ENCODE assay signal across 13 cellular contexts in the genomic region with DNA sequence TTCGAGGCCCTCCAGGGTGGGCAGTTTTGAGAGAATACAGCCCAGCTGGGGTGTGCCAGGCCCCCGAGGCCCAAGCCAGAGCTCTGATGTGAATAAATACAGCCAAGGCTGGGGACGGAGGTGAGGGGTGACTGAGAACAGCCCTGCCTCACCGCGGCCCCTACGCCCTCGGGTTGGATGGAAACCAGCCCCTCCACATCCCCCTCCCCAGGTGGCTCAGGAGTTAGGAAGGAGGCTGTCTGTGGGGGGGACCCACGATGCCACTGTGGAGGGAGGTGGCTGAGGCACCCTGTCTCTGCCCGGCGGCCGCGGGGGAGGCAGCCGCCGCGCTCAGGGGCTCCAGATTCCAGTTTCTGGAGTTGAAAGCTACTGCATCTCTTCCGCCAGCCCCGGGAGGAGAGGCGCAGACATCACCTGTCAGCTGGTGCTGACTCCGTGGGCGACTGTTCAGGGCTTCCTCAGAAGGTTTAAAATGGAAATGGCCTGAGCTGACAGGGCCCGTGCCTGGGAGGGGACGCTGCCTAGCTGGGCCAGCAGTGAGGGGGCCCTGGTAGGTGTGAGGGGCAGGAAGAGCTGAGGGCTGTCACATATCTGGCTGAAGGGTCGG. TPM values are rescaled to one million over a fixed set of nuclear protein-coding genes. Genes with fewer than 3 reads are reported as not detected.
DNase-seq lines count a peak whose midpoint lies in the region; ATAC-seq and TF ChIP-seq lines count a peak whose summit lies in the region.
"Had no signal": no experiment of that assay in that cellular context is flagged by ENCODE, and none has a peak within 500 bp of the region (broad histone marks: within the 10 kb centered on the region; RNA-seq: fewer than 3 reads in every experiment).

No MANE protein-coding gene starts in this region.

- peaks cover 3% of the 10 kb centered on the region; the same call in 2 of the 3 replicates for H3K9me3 Mint-ChIP-seq in GM23338
- H3K9me3 Mint-ChIP-seq in immature natural killer cell, result no peaks in the 10 kb centered on the region
- H3K9me3 Mint-ChIP-seq: activated CD4-positive, alpha-beta T cell treated with anti-CD3 and anti-CD28 coated beads, Interleukin-2, amount 10 ng/mL, durations not matched to agents 7 days and 5 days; activated naive CD4-positive, alpha-beta T cell treated with anti-CD3 and anti-CD28 coated beads, Interleukin-2, amount 50 U/mL, for 72 hours; natural killer cell had no signal

- no peaks in the 10 kb centered on the region; the same call in 1 of the 2 replicates for H4K20me1 ChIP-seq in GM23338 (replicated peaks; ENCODE audit: insufficient read depth)

- H3K4me3 Mint-ChIP-seq in GM23338 (peak overlapping the region; percentile 44), immature natural killer cell (no peak overlapping the region)
- H3K4me3 Mint-ChIP-seq: activated CD4-positive, alpha-beta T cell treated with anti-CD3 and anti-CD28 coated beads, Interleukin-2, amount 10 ng/mL, durations not matched to agents 7 days and 5 days; natural killer cell had no signal

- H3K4me2 ChIP-seq in GM23338, result peak overlapping the region; percentile 95

- intact Hi-C loops in Panc1 (cut with micrococcal nuclease; ENCODE audit: unreplicated experiment), result no loop called here
- intact Hi-C loops in right cardiac atrium (cut with DNase I), result no loop called here
- intact Hi-C loops in sciatic nerve (cut with DNase I), result loop anchor here (10.0 kb wide), 1 partner anchor 108 kb away; no protein-coding TSS in a partner anchor

- H3K27ac ChIP-seq in GM23338 (ENCODE audit: low read depth) (no peak overlapping the region), Panc1 (ENCODE audit: low read length) (no peak overlapping the region), right cardiac atrium (ENCODE audit: low read length) (no peak overlapping the region)

- H3K36me3 ChIP-seq in GM23338 (ENCODE audit: insufficient read depth), result no peaks in the 10 kb centered on the region
- no peaks in the 10 kb centered on the region for H3K36me3 ChIP-seq in Panc1 (ENCODE audit: control insufficient read depth, insufficient read depth, low read length)

- ATAC-seq in GM23338 (peak; percentile 6), Panc1 (peak; percentile 14), right cardiac atrium (peak in 1 of 2 donors; percentile 4), sciatic nerve (peak; percentile 6), HG03469 (IDR thresholded peaks at IDR 0.05; ENCODE audit: unreplicated experiment) (no peak)
- ATAC-seq: natural killer cell had no signal

- H2AFZ ChIP-seq in GM23338, result no peak overlapping the region

- 33% methylated on average over 23 of the region's 23 CpGs for WGBS in right cardiac atrium

- H3K4me1 ChIP-seq in GM23338 (ENCODE audit: insufficient read depth), result peaks cover 27% of the 10 kb centered on the region; the same call in 1 of the 2 replicates
- H3K4me1 ChIP-seq in Panc1 (ENCODE audit: control insufficient read depth, insufficient read depth, low read length), result peaks cover 9% of the 10 kb centered on the region
- H3K4me1 ChIP-seq in right cardiac atrium (ENCODE audit: control insufficient read depth, insufficient read depth, low read length), result no peaks in the 10 kb centered on the region

- no peak for TF ChIP-seq CTCF in GM23338 (conservative IDR thresholded peaks at IDR 0.05; ENCODE audit: low read depth in 2 of 2)
- no peak for TF ChIP-seq CTCF in Panc1 (IDR thresholded peaks at IDR 0.05)

- CTCF ChIA-PET in Panc1 (lab: Charles Lee), result no interaction called here

- no peaks in the 10 kb centered on the region for H3K9me2 ChIP-seq in GM23338 (ENCODE audit: insufficient read depth)

- H3K27me3 ChIP-seq in GM23338 (ENCODE audit: insufficient read depth), result peaks cover 96% of the 10 kb centered on the region
- no peaks in the 10 kb centered on the region for H3K27me3 ChIP-seq in Panc1 (ENCODE audit: control insufficient read depth, insufficient read depth, low read length)
- no peaks in the 10 kb centered on the region for H3K27me3 ChIP-seq in right cardiac atrium (ENCODE audit: control insufficient read depth, insufficient read depth)

- BruUV-seq in Panc1 (replicated peaks; lab: Mats Ljungman, UMichigan), result no TSS peak

- H3K27ac Mint-ChIP-seq in GM23338 (no peak overlapping the region), immature natural killer cell (no peak overlapping the region)
- H3K27ac Mint-ChIP-seq: activated CD4-positive, alpha-beta T cell treated with anti-CD3 and anti-CD28 coated beads, Interleukin-2, amount 10 ng/mL, durations not matched to agents 7 days and 5 days; activated naive CD4-positive, alpha-beta T cell treated with anti-CD3 and anti-CD28 coated beads, Interleukin-2, amount 50 U/mL, for 72 hours; natural killer cell had no signal

- DNase-seq in GM23338 (ENCODE audit: low spot score), result peak; percentile 61
- no peak for DNase-seq in Panc1 (ENCODE audit: low read depth, low spot score)
- DNase-seq in right cardiac atrium, result no peak
- DNase-seq in sciatic nerve (ENCODE audit: low spot score), result no peak
- DNase-seq in activated CD8-positive, alpha-beta memory T cell treated with anti-CD3 and anti-CD28 coated beads, Interleukin-2, amount 50 U/mL, for 4 hours, result no peak
- no peak for DNase-seq in immature natural killer cell
- DNase-seq in NCI-H1930 (lab: John Stamatoyannopoulos, UW), result no peak
- DNase-seq: activated CD4-positive, alpha-beta T cell treated with anti-CD3 and anti-CD28 coated beads, Interleukin-2, amount 10 ng/mL, durations not matched to agents 7 days and 5 days; effector CD4-positive, alpha-beta T cell; natural killer cell had no signal

- in situ Hi-C loops in Panc1 (cut with HindIII; ENCODE audit: low pct_unique_long_range_greater_than_20kb, low sequenced_read_pairs), result no loop called here

- H3K4me3 ChIP-seq in GM23338 (peak overlapping the region; percentile 75), Panc1 (ENCODE audit: low read depth in 2 of 2, low read length in 2 of 2) (peak overlapping the region in 1 of 2 experiments; percentile 38; a peak in 2 of 4 replicates), right cardiac atrium (ENCODE audit: low read length) (peak overlapping the region; percentile 68)

- no peaks in the 10 kb centered on the region for H3K79me2 ChIP-seq in GM23338 (replicated peaks; ENCODE audit: insufficient read depth)

- peaks cover 78% of the 10 kb centered on the region for H3K27me3 Mint-ChIP-seq in GM23338 (ENCODE audit: insufficient read depth, low read depth, poor library complexity)
- H3K27me3 Mint-ChIP-seq in immature natural killer cell (ENCODE audit: low read depth in 3 of 3), result peaks cover 6 to 12% (median 12%) of the 10 kb centered on the region in 3 donors

- peaks cover 24% of the 10 kb centered on the region for H3K4me1 Mint-ChIP-seq in GM23338
- peaks cover 0 to 4% of the 10 kb centered on the region in 2 donors for H3K4me1 Mint-ChIP-seq in immature natural killer cell

- H3K36me3 Mint-ChIP-seq in GM23338 (ENCODE audit: low read depth) (no peaks in the 10 kb centered on the region), immature natural killer cell (no peaks in the 10 kb centered on the region)
- H3K36me3 Mint-ChIP-seq: natural killer cell had no signal

- H3K9me3 ChIP-seq in Panc1 (ENCODE audit: control insufficient read depth, insufficient read depth, low read depth, low read length) (no peaks in the 10 kb centered on the region), right cardiac atrium (ENCODE audit: control insufficient read depth, low read length) (no peaks in the 10 kb centered on the region)

- 0 out of 2 replicates have a peak, but pooled peaks cover 14% of the 10 kb centered on the region for H3F3A ChIP-seq in GM23338 (replicated peaks; ENCODE audit: low read depth)

- POLR2A ChIA-PET in Panc1 (lab: Charles Lee), result no interaction called here

TF ChIP-seq in GM23338, 12 proteins besides CTCF, POLR2A, EP300 and RAD21:
- TF ChIP-seq EZH2 (IDR thresholded peaks at IDR 0.05; ENCODE audit: low read depth, unreplicated experiment) (peak; percentile 58), NANOG (IDR thresholded peaks at IDR 0.05; ENCODE audit: borderline replicate concordance) (no peak)

RNA-seq across cellular contexts. Expression of a gene that starts 1.4 kb away (rescaled TPM):
- total RNA-seq in GM23338 (2014; rRNA removed; shearing (Covaris generic)), result 0.54 and 1.1 TPM in 2 replicates
- 0.40 and 0.76 TPM in 2 replicates for polyA plus RNA-seq in GM23338 (2016; fragmentation: Nextera tagmentation; extraction: Ambion mirVana)
- total RNA-seq in Panc1 (2021; ENCODE audit: unreplicated experiment), result 0.51 TPM
- 1.9 TPM for polyA plus RNA-seq in Panc1 (2012; ENCODE audit: insufficient read length)
- total RNA-seq in right cardiac atrium, result 1 to 10 TPM in 3 of 4 donors, under 1 TPM in 1; 0.92 to 2.0 (median 1.6) TPM
- 1.5 TPM for polyA plus RNA-seq in right cardiac atrium
- 3.5 TPM for total RNA-seq in sciatic nerve
- polyA plus RNA-seq in immature natural killer cell, result not detected
- total RNA-seq: activated CD4-positive, alpha-beta T cell treated with anti-CD3 and anti-CD28 coated beads, Interleukin-2, amount 10 ng/mL, durations not matched to agents 7 days and 5 days; activated naive CD4-positive, alpha-beta T cell treated with anti-CD3 and anti-CD28 coated beads, Interleukin-2, amount 50 U/mL, for 72 hours; natural killer cell; SK-MEL-5 had no signal

RNA-seq across cellular contexts. Expression of a gene that starts 50.9 kb away (rescaled TPM):
- 94.7 and 122 TPM in 2 replicates for total RNA-seq in GM23338 (2014; rRNA removed; shearing (Covaris generic))
- polyA plus RNA-seq in GM23338 (2016; fragmentation: Nextera tagmentation; extraction: Ambion mirVana) (193 and 207 TPM in 2 replicates), right cardiac atrium (62.4 TPM), immature natural killer cell (100 to 1,000 TPM; 143 to 204 (median 164) TPM)
- total RNA-seq in Panc1 (2021; ENCODE audit: unreplicated experiment) (118 TPM), right cardiac atrium (10 to 100 TPM; 44.9 to 55.8 (median 51.2) TPM), sciatic nerve (38.7 TPM)
- 169 TPM for polyA plus RNA-seq in Panc1 (2012; ENCODE audit: insufficient read length)
